ENCODE assay signal across 18 cellular contexts in the genomic region with DNA sequence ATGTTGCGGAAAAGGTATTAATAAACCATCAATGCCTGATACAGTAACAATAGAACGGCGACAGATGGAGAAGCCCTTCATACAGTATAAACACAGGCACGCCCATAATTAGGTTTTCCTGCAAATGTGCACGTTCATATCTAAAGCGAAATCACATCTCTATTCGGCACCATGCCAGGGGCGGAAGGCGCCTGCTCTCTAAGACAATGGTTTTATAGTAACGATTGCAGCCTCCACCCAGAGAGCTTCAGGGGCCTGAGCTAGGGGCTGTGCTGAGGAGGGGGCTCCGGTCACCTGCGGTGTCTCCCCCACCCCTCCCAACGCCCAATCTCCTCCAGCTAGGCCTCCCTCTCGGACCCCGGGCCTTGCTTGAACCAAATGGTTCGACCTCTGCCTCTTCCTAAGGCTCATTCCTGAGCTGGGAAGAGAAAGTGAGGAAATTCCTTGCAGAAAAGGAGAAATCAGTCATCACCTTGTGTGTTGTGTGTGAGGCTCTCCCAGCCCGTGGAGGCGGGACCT. TPM values are rescaled to one million over a fixed set of nuclear protein-coding genes. Genes with fewer than 3 reads are reported as not detected.
DNase-seq lines count a peak whose midpoint lies in the region; ATAC-seq and TF ChIP-seq lines count a peak whose summit lies in the region.
"Had no signal": no experiment of that assay in that cellular context is flagged by ENCODE, and none has a peak within 500 bp of the region (broad histone marks: within the 10 kb centered on the region; RNA-seq: fewer than 3 reads in every experiment).

No MANE protein-coding gene starts in this region.

- H3K27ac ChIP-seq in transverse colon = peak overlapping the region; percentile 22 to 63 (median 52)
- H3K27ac ChIP-seq: A549, cardiac muscle cell had no signal

- no peaks in the 10 kb centered on the region for H3K9me3 ChIP-seq in transverse colon
- H3K9me3 ChIP-seq: A549 had no signal

- no peaks in the 10 kb centered on the region for H3K9me3 Mint-ChIP-seq in activated naive CD4-positive, alpha-beta T cell treated with anti-CD3 and anti-CD28 coated beads for 36 hours
- H3K9me3 Mint-ChIP-seq: T-helper 1 cell treated with Interleukin-12 subunit alpha and Interleukin-12 subunit beta and Interleukin-4 antibody, amounts not matched to agents 30 μg/mL and 1 μg/mL, for 36 hours had no signal

- TF ChIP-seq EP300 in transverse colon (IDR thresholded peaks at IDR 0.05; ENCODE audit: low read depth) = no peak

- CTCF ChIA-PET in activated naive CD4-positive, alpha-beta T cell treated with anti-CD3 and anti-CD28 coated beads for 36 hours (lab: Charles Lee) = interaction anchor here (0.7 to 3.0 kb wide), 15 partner anchors 8 to 186 kb away, joined by 3 to 16 read pairs (median 4); partner anchors contain the start of gene KRTAP5-5

- no peaks in the 10 kb centered on the region for H3K36me3 Mint-ChIP-seq in activated naive CD4-positive, alpha-beta T cell treated with anti-CD3 and anti-CD28 coated beads for 36 hours (ENCODE audit: low read depth)

- no peak overlapping the region for H3K4me3 ChIP-seq in transverse colon
- H3K4me3 ChIP-seq: A549, cardiac muscle cell had no signal

- H3K27ac Mint-ChIP-seq in activated naive CD4-positive, alpha-beta T cell treated with anti-CD3 and anti-CD28 coated beads for 36 hours = no peak overlapping the region
- H3K27ac Mint-ChIP-seq: T-helper 1 cell treated with Interleukin-12 subunit alpha and Interleukin-12 subunit beta and Interleukin-4 antibody, amounts not matched to agents 30 μg/mL and 1 μg/mL, for 36 hours had no signal

- H3K27me3 Mint-ChIP-seq in activated naive CD4-positive, alpha-beta T cell treated with anti-CD3 and anti-CD28 coated beads for 36 hours (ENCODE audit: low read depth) = peaks cover 12% of the 10 kb centered on the region

- intact Hi-C loops in activated naive CD4-positive, alpha-beta T cell treated with anti-CD3 and anti-CD28 coated beads for 36 hours (cut with micrococcal nuclease) = no loop called here
- intact Hi-C loops in transverse colon (cut with DNase I; ENCODE audit: low total_unique reads) = no loop called here

- ATAC-seq in esophagus mucosa (peak; percentile 21), GM18505 (IDR thresholded peaks at IDR 0.05; ENCODE audit: unreplicated experiment) (no peak)

- H3K4me3 Mint-ChIP-seq in activated naive CD4-positive, alpha-beta T cell treated with anti-CD3 and anti-CD28 coated beads for 36 hours = no peak overlapping the region
- H3K4me3 Mint-ChIP-seq: T-helper 1 cell treated with Interleukin-12 subunit alpha and Interleukin-12 subunit beta and Interleukin-4 antibody, amounts not matched to agents 30 μg/mL and 1 μg/mL, for 36 hours had no signal

- WGBS in transverse colon (ENCODE audit: low coverage in 1 of 2), 2 donors = 14 to 30% methylated on average over 15 to 18 of the region's 18 CpGs

- H3K4me1 Mint-ChIP-seq in activated naive CD4-positive, alpha-beta T cell treated with anti-CD3 and anti-CD28 coated beads for 36 hours (ENCODE audit: low read depth) = no peaks in the 10 kb centered on the region

- peak; percentile 30 for DNase-seq in activated naive CD4-positive, alpha-beta T cell treated with anti-CD3 and anti-CD28 coated beads for 36 hours
- no peak for DNase-seq in activated naive CD4-positive, alpha-beta T cell (lab: John Stamatoyannopoulos, UW)
- DNase-seq in NCI-H524 (lab: John Stamatoyannopoulos, UW) (peak; percentile 61 to 94), transverse colon (peak; percentile 85), MV-4-11 (lab: John Stamatoyannopoulos, UW) (no peak), GM20000 (ENCODE audit: low spot score) (no peak)
- DNase-seq: activated naive CD4-positive, alpha-beta T cell treated with Interleukin-2 at 50 U/mL for 16 hours; hippocampal formation; mesenchymal stem cell; PC-3 had no signal

- TF ChIP-seq POLR2A in transverse colon (IDR thresholded peaks at IDR 0.05) (no peak), GM18505 (IDR thresholded peaks at IDR 0.05; ENCODE audit: borderline replicate concordance, extremely low read depth, insufficient read depth, insufficient read length) (no peak)

- H3K27me3 ChIP-seq in transverse colon = peaks cover 22% of the 10 kb centered on the region

- H3K4me1 ChIP-seq in transverse colon = peaks cover 0 to 22% (median 10%) of the 10 kb centered on the region in 4 donors
- H3K4me1 ChIP-seq: A549 had no signal

- TF ChIP-seq CTCF in transverse colon (IDR thresholded peaks at IDR 0.05) (no peak), GM20000 (IDR thresholded peaks at IDR 0.05; ENCODE audit: extremely low read depth, missing control alignments) (no peak)

- in situ Hi-C loops in transverse colon (cut with MboI; ENCODE audit: low pct_ligation_motif_present in 1 of 4, low pct_unique_long_range_greater_than_20kb in 1 of 4, low sequenced_read_pairs in 3 of 4) = no loop called here

- H3K36me3 ChIP-seq in transverse colon = no peaks in the 10 kb centered on the region
- H3K36me3 ChIP-seq: cardiac muscle cell had no signal

RNA-seq across cellular contexts. Expression of gene KRTAP5-5, which starts 9.6 kb away (rescaled TPM):
- not detected for total RNA-seq in activated naive CD4-positive, alpha-beta T cell treated with anti-CD3 and anti-CD28 coated beads for 36 hours
- total RNA-seq in esophagus mucosa (not detected), transverse colon (not detected)
- total RNA-seq: cardiac muscle cell, H1, osteoblast, PC-3, urinary bladder had no signal

RNA-seq across cellular contexts. Expression of gene KRTAP5-4, which starts 17.2 kb away (rescaled TPM):
- total RNA-seq in activated naive CD4-positive, alpha-beta T cell treated with anti-CD3 and anti-CD28 coated beads for 36 hours = not detected
- not detected for total RNA-seq in esophagus mucosa
- not detected for total RNA-seq in transverse colon
- total RNA-seq: cardiac muscle cell, H1, osteoblast, PC-3, urinary bladder had no signal

RNA-seq across cellular contexts. Expression of gene KRTAP5-3, which starts 30.9 kb away (rescaled TPM):
- total RNA-seq in activated naive CD4-positive, alpha-beta T cell treated with anti-CD3 and anti-CD28 coated beads for 36 hours = not detected
- total RNA-seq in esophagus mucosa = not detected
- total RNA-seq in transverse colon = not detected
- total RNA-seq: cardiac muscle cell, H1, osteoblast, PC-3, urinary bladder had no signal

RNA-seq across cellular contexts. Expression of gene KRTAP5-2, which starts 41.1 kb away (rescaled TPM):
- not detected for total RNA-seq in activated naive CD4-positive, alpha-beta T cell treated with anti-CD3 and anti-CD28 coated beads for 36 hours
- total RNA-seq in esophagus mucosa (not detected), transverse colon (not detected)
- total RNA-seq: cardiac muscle cell, H1, osteoblast, PC-3, urinary bladder had no signal

RNA-seq across cellular contexts. Expression of gene KRTAP5-1, which starts 54.1 kb away (rescaled TPM):
- total RNA-seq in activated naive CD4-positive, alpha-beta T cell treated with anti-CD3 and anti-CD28 coated beads for 36 hours = not detected
- total RNA-seq in esophagus mucosa (not detected), transverse colon (not detected)
- total RNA-seq: cardiac muscle cell, H1, osteoblast, PC-3, urinary bladder had no signal

Comparison
In these comparisons a context has a peak if more than half of its experiments do, and no peak if none do; other contexts are left out.
1. DNase-seq: peak in activated naive CD4-positive, alpha-beta T cell treated with anti-CD3 and anti-CD28 coated beads for 36 hours (single experiment), NCI-H524 (2 of 2) and transverse colon (single experiment); none in activated naive CD4-positive, alpha-beta T cell (0 of 4), MV-4-11 (single experiment) and GM20000 (single experiment).